ENCODE assay signal across 26 cellular contexts in genomic region chr12:24280085-24280842, GRCh38.
A peak's percentile ranks its signal among the peaks of the same experiment; 100 is the strongest.
DNase-seq lines count a peak whose midpoint lies in the region; ATAC-seq, FAIRE-seq and TF ChIP-seq lines count a peak whose summit lies in the region.
"Had no signal": no experiment of that assay in that cellular context is flagged by ENCODE, and none has a peak within 500 bp of the region (broad histone marks: within the 10 kb centered on the region; RNA-seq: fewer than 3 reads in every experiment).

No MANE protein-coding gene starts in this region.

- TF ChIP-seq POLR2A in HepG2 (IDR thresholded peaks at IDR 0.05; ENCODE audit: insufficient read depth in 1 of 2, low read depth in 2 of 2, low read length in 2 of 2): no peak

- peak; percentile 2 for DNase-seq in MV-4-11 (lab: John Stamatoyannopoulos, UW)
- peak; percentile 14 for DNase-seq in SKM-1 treated with dmso at 0.1 percent for 144 hours (lab: John Stamatoyannopoulos, UW; ENCODE audit: unreplicated experiment)
- DNase-seq in HepG2 (ENCODE audit: low spot score): peak; percentile 13
- no peak for DNase-seq in mucosa of descending colon
- no peak for DNase-seq in activated effector memory CD4-positive, alpha-beta T cell treated with Interleukin-2 at 50 U/mL for 16 hours
- no peak for DNase-seq in activated gamma-delta T cell treated with Interleukin-2 at 50 U/mL for 16 hours
- no peak for DNase-seq in activated T-cell treated with anti-CD3 and anti-CD28 coated beads, Interleukin-2, amount 50 U/mL, for 1 hour
- DNase-seq: activated CD4-positive, alpha-beta T cell treated with anti-CD3 and anti-CD28 coated beads, Interleukin-2, amount 10 ng/mL, durations not matched to agents 24 days and 14 days; activated T-cell treated with anti-CD3 and anti-CD28 coated beads, Interleukin-2, amount 50 U/mL, for 24 hours; body of pancreas; CD4-positive, CD25-positive, alpha-beta regulatory T cell; midbrain; natural killer cell; NCI-H1105; NCI-H187 treated with DMSO at 0.1 percent for 48 hours; NCI-H2227 treated with DMSO at 0.1 percent for 48 hours; NCI-H774; pancreas; PC-9; stimulated activated CD4-positive, alpha-beta T cell treated with anti-CD3 and anti-CD28 coated beads, Interleukin-12 subunit alpha, Interleukin-12 subunit beta, amount 100 ng/mL, for 4 hours; stimulated activated CD4-positive, alpha-beta T cell treated with anti-CD3 and anti-CD28 coated beads, Interleukin-4, amount 100 ng/mL, for 24 hours; substantia nigra had no signal

- no peak overlapping the region for H2AFZ ChIP-seq in HepG2 (ENCODE audit: low read length)
- H2AFZ ChIP-seq: PC-9 had no signal

- H3K36me3 ChIP-seq in HepG2 (replicated peaks in 1 of 2; ENCODE audit: control insufficient read depth in 1 of 2, insufficient read depth in 2 of 2, low read length in 2 of 2): no peaks in the 10 kb centered on the region
- no peaks in the 10 kb centered on the region for H3K36me3 ChIP-seq in mucosa of descending colon (ENCODE audit: low read depth)
- H3K36me3 ChIP-seq: pancreas, right atrium auricular region had no signal

- FAIRE-seq in HepG2 (lab: Jason Lieb, UNC): no peak
- FAIRE-seq: pancreas had no signal

- TF ChIP-seq CTCF in HepG2 (CRISPR knock-in tag; IDR thresholded peaks at IDR 0.05): no peak
- TF ChIP-seq CTCF in mucosa of descending colon (IDR thresholded peaks at IDR 0.05): no peak

- CTCF ChIA-PET in HepG2 (lab: Yijun Ruan, JAX; ENCODE audit: low intra/inter-chr PET ratio, low total read pairs): no interaction called here

- no peak overlapping the region for H3K27ac ChIP-seq in HepG2 (ENCODE audit: extremely low read length, insufficient read depth, low read length)
- H3K27ac ChIP-seq: body of pancreas, pancreas, PC-9, right atrium auricular region, VCaP had no signal

- in situ Hi-C loops in HepG2 (cut with HindIII; ENCODE audit: extremely low pct_ligation_motif_present, low pct_unique_long_range_greater_than_20kb): no loop called here

- no peak for ATAC-seq in HepG2
- ATAC-seq in mucosa of descending colon: no peak
- ATAC-seq: body of pancreas; natural killer cell; pancreas; Right ventricle myocardium inferior; stimulated activated effector memory CD8-positive, alpha-beta T cell treated with anti-CD3 and anti-CD28 coated beads, Interleukin-12 subunit alpha, Interleukin-12 subunit beta, amount 100 ng/mL, for 72 hours had no signal

- H3K4me3 ChIP-seq in HepG2 (replicated peaks in 1 of 3; ENCODE audit: insufficient read depth in 1 of 3, low read depth in 2 of 3, low read length in 3 of 3) (no peak overlapping the region), mucosa of descending colon (no peak overlapping the region)
- H3K4me3 ChIP-seq: body of pancreas, pancreas, PC-9, right atrium auricular region had no signal

- TF ChIP-seq EP300 in HepG2 (IDR thresholded peaks at IDR 0.05; ENCODE audit: low read depth in 2 of 2, low read length in 2 of 2): no peak
- no peak for TF ChIP-seq EP300 in HepG2 (CRISPR knock-in tag; IDR thresholded peaks at IDR 0.05; ENCODE audit: borderline replicate concordance)

- intact Hi-C loops in HepG2 (cut with micrococcal nuclease; ENCODE audit: unreplicated experiment): no loop called here
- intact Hi-C loops in mucosa of descending colon (cut with DNase I, micrococcal nuclease): no loop called here

- no peak overlapping the region for H3K9ac ChIP-seq in HepG2 (ENCODE audit: insufficient read depth, low read depth, low read length)

- POLR2A ChIA-PET in HepG2 (lab: Yijun Ruan, JAX): no interaction called here

- H3K4me1 ChIP-seq in HepG2 (ENCODE audit: insufficient read depth, low read length) (no peaks in the 10 kb centered on the region), mucosa of descending colon (ENCODE audit: low read depth) (no peaks in the 10 kb centered on the region)
- H3K4me1 ChIP-seq: body of pancreas, pancreas, right atrium auricular region had no signal

- H3K79me2 ChIP-seq in HepG2 (ENCODE audit: insufficient read depth, low read length): no peaks in the 10 kb centered on the region

- BruUV-seq in HepG2 (replicated peaks; lab: Mats Ljungman, UMichigan): no TSS peak

- 1% methylated on average over 6 of the region's 6 CpGs for WGBS in HepG2 (ENCODE audit: low lambda C conversion rate)

- no peaks in the 10 kb centered on the region for H4K20me1 ChIP-seq in HepG2 (ENCODE audit: insufficient read depth, low read length)

- no peaks in the 10 kb centered on the region for H3K27me3 ChIP-seq in HepG2 (ENCODE audit: control insufficient read depth in 1 of 2, insufficient read depth in 2 of 2, low read length in 2 of 2)
- H3K27me3 ChIP-seq: body of pancreas, right atrium auricular region had no signal

- TF ChIP-seq RAD21 in HepG2 (CRISPR knock-in tag; IDR thresholded peaks at IDR 0.05): no peak

- peak overlapping the region; percentile 33; the same call in 1 of the 2 replicates for H3K4me2 ChIP-seq in HepG2 (ENCODE audit: low read depth, low read length)
- H3K4me2 ChIP-seq: PC-9 had no signal

- H3K9me3 ChIP-seq in HepG2 (ENCODE audit: low read length) (no peaks in the 10 kb centered on the region), mucosa of descending colon (no peaks in the 10 kb centered on the region)
- H3K9me3 ChIP-seq: body of pancreas, pancreas, right atrium auricular region had no signal

TF ChIP-seq in HepG2, 621 proteins besides CTCF, POLR2A, EP300 and RAD21 (continues in another document):
- TF ChIP-seq CBFB (CRISPR knock-in tag; IDR thresholded peaks at IDR 0.05): no peak
- TF ChIP-seq ZNF318 (CRISPR knock-in tag; IDR thresholded peaks at IDR 0.05): no peak
- no peak for TF ChIP-seq ATF1 (CRISPR knock-in tag; IDR thresholded peaks at IDR 0.05)
- no peak for TF ChIP-seq PHF5A (CRISPR knock-in tag; IDR thresholded peaks at IDR 0.05; ENCODE audit: low read depth, unreplicated experiment)
- no peak for TF ChIP-seq ZSCAN20 (CRISPR knock-in tag; IDR thresholded peaks at IDR 0.05; ENCODE audit: borderline replicate concordance)

Comparison
In these comparisons a context has a peak if more than half of its experiments do, and no peak if none do; other contexts are left out.
1. DNase-seq: peak in MV-4-11 (single experiment), SKM-1 treated with dmso at 0.1 percent for 144 hours (single experiment) and HepG2 (single experiment); none in mucosa of descending colon (0 of 3), activated effector memory CD4-positive, alpha-beta T cell treated with Interleukin-2 at 50 U/mL for 16 hours (single experiment), activated gamma-delta T cell treated with Interleukin-2 at 50 U/mL for 16 hours (single experiment) and activated T-cell treated with anti-CD3 and anti-CD28 coated beads, Interleukin-2, amount 50 U/mL, for 1 hour (single experiment).